24 cellular contexts compared by ENCODE assay signal in genomic region chr5:82221020-82221419, GRCh38.
"Had no signal": no experiment of that assay in that cellular context is flagged by ENCODE, and none has a peak within 500 bp of the region (broad histone marks: within the 10 kb centered on the region; RNA-seq: fewer than 3 reads in every experiment).

No MANE protein-coding gene starts in this region.

- H3K4me3 ChIP-seq: ascending aorta, body of pancreas, MG63 had no signal

- H3K4me3 Mint-ChIP-seq: activated CD8-positive, alpha-beta memory T cell treated with anti-CD3 and anti-CD28 coated beads, Interleukin-2, amount 10 ng/mL, durations not matched to agents 7 days and 5 days; activated naive CD4-positive, alpha-beta T cell treated with anti-CD3 and anti-CD28 coated beads, Interleukin-2, amount 50 U/mL, for 24 hours; activated T-cell treated with anti-CD3 and anti-CD28 coated beads, Interleukin-2, amount 50 U/mL, for 24 hours; activated T-helper 1 cell treated with anti-CD3 and anti-CD28 coated beads, Interleukin-12 subunit alpha, Interleukin-12 subunit beta, Interleukin-2, Interleukin-4 antibody, amounts not matched to agents 30 ng/mL and 10 ng/mL and 1 ng/mL, durations not matched to agents 14 hours and 24 hours and 36 hours; central memory CD8-positive, alpha-beta T cell; T-helper 1 cell treated with Interleukin-12 subunit alpha and Interleukin-12 subunit beta and Interleukin-4 antibody, amounts not matched to agents 30 μg/mL and 1 μg/mL, for 36 hours; WTC11 had no signal

- H3K9me3 Mint-ChIP-seq: activated naive CD4-positive, alpha-beta T cell treated with anti-CD3 and anti-CD28 coated beads, Interleukin-2, amount 50 U/mL, for 24 hours; activated T-cell treated with anti-CD3 and anti-CD28 coated beads, Interleukin-2, amount 50 U/mL, for 24 hours; activated T-helper 1 cell treated with anti-CD3 and anti-CD28 coated beads, Interleukin-12 subunit alpha, Interleukin-12 subunit beta, Interleukin-2, Interleukin-4 antibody, amounts not matched to agents 30 ng/mL and 10 ng/mL and 1 ng/mL, durations not matched to agents 14 hours and 24 hours and 36 hours; central memory CD8-positive, alpha-beta T cell; T-helper 1 cell treated with Interleukin-12 subunit alpha and Interleukin-12 subunit beta and Interleukin-4 antibody, amounts not matched to agents 30 μg/mL and 1 μg/mL, for 36 hours had no signal

- H3K36me3 ChIP-seq: ascending aorta, MG63 had no signal

- H3K27ac ChIP-seq: ascending aorta, body of pancreas had no signal

- H3K36me3 Mint-ChIP-seq: activated CD8-positive, alpha-beta memory T cell treated with anti-CD3 and anti-CD28 coated beads, Interleukin-2, amount 10 ng/mL, durations not matched to agents 7 days and 5 days; WTC11 had no signal

- H3K4me1 ChIP-seq: ascending aorta had no signal

- H3K27me3 ChIP-seq: ascending aorta, body of pancreas, MG63 had no signal

- H3K27ac Mint-ChIP-seq: activated CD8-positive, alpha-beta memory T cell treated with anti-CD3 and anti-CD28 coated beads, Interleukin-2, amount 10 ng/mL, durations not matched to agents 7 days and 5 days; activated naive CD4-positive, alpha-beta T cell treated with anti-CD3 and anti-CD28 coated beads, Interleukin-2, amount 50 U/mL, for 24 hours; activated T-cell treated with anti-CD3 and anti-CD28 coated beads, Interleukin-2, amount 50 U/mL, for 24 hours; activated T-helper 1 cell treated with anti-CD3 and anti-CD28 coated beads, Interleukin-12 subunit alpha, Interleukin-12 subunit beta, Interleukin-2, Interleukin-4 antibody, amounts not matched to agents 30 ng/mL and 10 ng/mL and 1 ng/mL, durations not matched to agents 14 hours and 24 hours and 36 hours; T-helper 1 cell treated with Interleukin-12 subunit alpha and Interleukin-12 subunit beta and Interleukin-4 antibody, amounts not matched to agents 30 μg/mL and 1 μg/mL, for 36 hours; WTC11 had no signal

- DNase-seq: activated CD4-positive, alpha-beta T cell treated with anti-CD3 and anti-CD28 coated beads for 48 hours; activated CD4-positive, alpha-beta T cell treated with anti-CD3 and anti-CD28 coated beads, Interleukin-2, amount 50 U/mL, for 4 hours; activated CD4-positive, CD25-positive, alpha-beta regulatory T cell treated with anti-CD3 and anti-CD28 coated beads, Interleukin-2, amount 50 U/mL, for 72 hours; activated CD8-positive, alpha-beta memory T cell treated with anti-CD3 and anti-CD28 coated beads, Interleukin-2, amount 10 ng/mL, durations not matched to agents 7 days and 5 days; activated effector memory CD4-positive, alpha-beta T cell treated with Interleukin-2 at 50 U/mL for 16 hours; activated naive CD4-positive, alpha-beta T cell; activated T-cell treated with anti-CD3 and anti-CD28 coated beads, Interleukin-2, amount 50 U/mL, for 24 hours; amniotic stem cell; body of pancreas; MG63; MV-4-11; NCI-H1092 treated with DMSO at 0.1 percent for 48 hours; NCI-H1417 treated with DMSO at 0.1 percent for 48 hours; NCI-H1694; NCI-H2029; NCI-H524; SHP77 had no signal

- FAIRE-seq: RCC 7860 had no signal

- ATAC-seq: activated CD8-positive, alpha-beta memory T cell treated with anti-CD3 and anti-CD28 coated beads, Interleukin-2, amount 10 ng/mL, durations not matched to agents 7 days and 5 days; body of pancreas; WTC11 had no signal

- H3K27me3 Mint-ChIP-seq: activated CD8-positive, alpha-beta memory T cell treated with anti-CD3 and anti-CD28 coated beads, Interleukin-2, amount 10 ng/mL, durations not matched to agents 7 days and 5 days; activated naive CD4-positive, alpha-beta T cell treated with anti-CD3 and anti-CD28 coated beads, Interleukin-2, amount 50 U/mL, for 24 hours; activated T-cell treated with anti-CD3 and anti-CD28 coated beads, Interleukin-2, amount 50 U/mL, for 24 hours; central memory CD8-positive, alpha-beta T cell had no signal

- H3K9me3 ChIP-seq: ascending aorta, body of pancreas, MG63 had no signal
